21 cellular contexts compared by ENCODE assay signal in genomic region chr3:178699810-178700209, GRCh38.
A peak's percentile ranks its signal among the peaks of the same experiment; 100 is the strongest.
DNase-seq lines count a peak whose midpoint lies in the region; ATAC-seq and TF ChIP-seq lines count a peak whose summit lies in the region.
"Had no signal": no experiment of that assay in that cellular context is flagged by ENCODE, and none has a peak within 500 bp of the region (broad histone marks: within the 10 kb centered on the region; RNA-seq: fewer than 3 reads in every experiment).

No MANE protein-coding gene starts in this region.

- in situ Hi-C loops in astrocyte of the cerebellum (cut with HindIII; ENCODE audit: low sequenced_read_pairs) = no loop called here

- DNase-seq in NCI-H2029 treated with DMSO at 0.1 percent for 48 hours (lab: John Stamatoyannopoulos, UW) = peak; percentile 16
- DNase-seq in NCI-H2029 (lab: John Stamatoyannopoulos, UW) = no peak
- peak; percentile 38 for DNase-seq in astrocyte of the cerebellum (ENCODE audit: low read depth)
- DNase-seq in myocyte (ENCODE audit: low read depth) = peak; percentile 36
- no peak for DNase-seq in stimulated activated CD4-positive, alpha-beta T cell treated with anti-CD3 and anti-CD28 coated beads, Interleukin-2, amount 100 ng/mL, for 48 hours
- DNase-seq in NOMO-1 (lab: John Stamatoyannopoulos, UW; ENCODE audit: unreplicated experiment in 2 of 2) = no peak
- DNase-seq in MV-4-11 (lab: John Stamatoyannopoulos, UW) = no peak
- DNase-seq: activated B cell treated with CpG ODN at 0.5 μM for 24 hours; activated CD8-positive, alpha-beta memory T cell treated with anti-CD3 and anti-CD28 coated beads for 24 hours; cerebellar nuclear complex; endodermal cell; IMR-90; left cardiac atrium; NCI-H1092; NCI-H2227 treated with DMSO at 0.1 percent for 48 hours; retina; SHP77; stimulated activated naive B cell treated with anti-CD40 and anti-IgM and Interleukin-4, amounts not matched to agents 10 μg/mL and 1 μg/mL and 100 μg/mL, for 72 hours; T-helper 2 cell had no signal

- H3K4me3 ChIP-seq in astrocyte of the cerebellum (ENCODE audit: low read depth, low read length) = no peak overlapping the region
- H3K4me3 ChIP-seq: BLaER1 had no signal

- peak; percentile 45 for ATAC-seq in HG02885 (IDR thresholded peaks at IDR 0.05; ENCODE audit: poor library complexity, unreplicated experiment)
- ATAC-seq: stimulated activated naive B cell treated with anti-CD40 and anti-IgM and Interleukin-4, amounts not matched to agents 10 μg/mL and 1 μg/mL and 100 μg/mL, for 72 hours had no signal

- no peak for TF ChIP-seq CTCF in astrocyte of the cerebellum (IDR thresholded peaks at IDR 0.05; ENCODE audit: low read depth, low read length, missing control alignments)

Comparison
In these comparisons a context has a peak if more than half of its experiments do, and no peak if none do; other contexts are left out.
1. DNase-seq: peak in NCI-H2029 treated with DMSO at 0.1 percent for 48 hours (single experiment), astrocyte of the cerebellum (single experiment) and myocyte (single experiment); none in NCI-H2029 (single experiment), stimulated activated CD4-positive, alpha-beta T cell treated with anti-CD3 and anti-CD28 coated beads, Interleukin-2, amount 100 ng/mL, for 48 hours (0 of 2), NOMO-1 (0 of 2) and MV-4-11 (single experiment).